Comparison of ENCODE assay signal across 23 cellular contexts in the genomic region with DNA sequence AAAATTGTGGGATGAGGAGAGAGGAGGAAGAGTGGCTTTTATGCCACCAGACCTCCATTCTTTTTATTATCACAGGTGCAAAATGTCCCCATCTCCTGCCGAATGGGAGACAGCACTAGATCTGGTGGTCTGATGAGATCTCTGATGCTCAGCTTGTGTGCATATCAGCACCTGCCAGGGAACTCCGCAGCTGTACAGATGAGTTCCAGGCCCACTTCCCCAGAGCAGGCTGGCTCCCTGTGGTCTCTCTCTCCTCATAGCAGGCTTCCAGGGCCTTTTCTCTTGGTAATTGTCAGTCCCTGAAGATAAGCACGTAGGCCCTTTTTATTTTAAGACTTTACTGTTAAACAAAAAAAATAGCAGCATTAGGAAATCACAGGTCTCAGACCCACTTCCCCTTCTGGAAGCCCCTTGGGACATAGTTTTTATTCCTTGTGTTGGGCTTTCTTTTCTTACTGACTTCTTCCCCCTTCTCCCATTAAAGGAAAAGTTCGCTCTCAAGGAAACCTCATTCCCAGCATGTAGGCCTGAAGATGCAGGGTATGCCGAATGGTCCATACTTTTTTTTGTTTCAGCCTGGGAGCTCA. TPM values are rescaled to one million over a fixed set of nuclear protein-coding genes. Genes with fewer than 3 reads are reported as not detected.
A peak's percentile ranks its signal among the peaks of the same experiment; 100 is the strongest.
DNase-seq lines count a peak whose midpoint lies in the region; ATAC-seq and TF ChIP-seq lines count a peak whose summit lies in the region.
"Had no signal": no experiment of that assay in that cellular context is flagged by ENCODE, and none has a peak within 500 bp of the region (broad histone marks: within the 10 kb centered on the region; RNA-seq: fewer than 3 reads in every experiment).

No MANE protein-coding gene starts in this region.

- H3K4me1 Mint-ChIP-seq in activated CD4-positive, alpha-beta T cell treated with anti-CD3 and anti-CD28 coated beads for 36 hours: no peaks in the 10 kb centered on the region
- H3K4me1 Mint-ChIP-seq: T-helper 17 cell had no signal

- POLR2A ChIA-PET in activated CD4-positive, alpha-beta T cell treated with anti-CD3 and anti-CD28 coated beads for 36 hours (lab: Charles Lee): no interaction called here

- no peak overlapping the region; a peak in 1 of 20 replicates for H3K4me3 ChIP-seq in BLaER1 treated with 17β-estradiol and CSF1 and Interleukin-3, amounts not matched to agents 10 nM and 100 nM
- H3K4me3 ChIP-seq: GM23338, HAP-1 had no signal

- H3K36me3 ChIP-seq in BLaER1 treated with 17β-estradiol and CSF1 and Interleukin-3, amounts not matched to agents 10 nM and 100 nM: peaks cover 0 to 4% (median 0%) of the 10 kb centered on the region in 11 experiments; a peak in 2 of 22 replicates
- H3K36me3 ChIP-seq: HAP-1 had no signal

- H3K27ac Mint-ChIP-seq in activated CD4-positive, alpha-beta T cell treated with anti-CD3 and anti-CD28 coated beads for 36 hours: no peak overlapping the region
- H3K27ac Mint-ChIP-seq: CD8-positive, alpha-beta memory T cell; GM23338; T-helper 17 cell had no signal

- H3K9me3 Mint-ChIP-seq in activated CD4-positive, alpha-beta T cell treated with anti-CD3 and anti-CD28 coated beads for 36 hours (ENCODE audit: low read depth): peaks cover 3% of the 10 kb centered on the region

- H3K4me1 ChIP-seq in BLaER1 treated with 17β-estradiol and CSF1 and Interleukin-3, amounts not matched to agents 10 nM and 100 nM: peaks cover 16 to 38% (median 33%) of the 10 kb centered on the region in 10 experiments
- H3K4me1 ChIP-seq: HAP-1 had no signal

- DNase-seq in NOMO-1 (lab: John Stamatoyannopoulos, UW; ENCODE audit: unreplicated experiment in 2 of 2) (peak; percentile 38 to 56), OCI-M1 (lab: John Stamatoyannopoulos, UW) (no peak)
- no peak for DNase-seq in activated CD4-positive, alpha-beta T cell treated with anti-CD3 and anti-CD28 coated beads for 36 hours
- DNase-seq: ACHN; C1 segment of cervical spinal cord; Calu3; CD8-positive, alpha-beta memory T cell; DMS153; KG1; NCI-H1092 treated with DMSO at 0.1 percent for 48 hours; NCI-H1436 treated with DMSO at 0.1 percent for 48 hours; NCI-H1930; NCI-H510A; SHP77 treated with DMSO at 0.1 percent for 48 hours; SW 1271; T-helper 17 cell had no signal

- H3K4me2 ChIP-seq in BLaER1 treated with 17β-estradiol and CSF1 and Interleukin-3, amounts not matched to agents 10 nM and 100 nM: peak overlapping the region; percentile 59 to 89 (median 72)
- H3K4me2 ChIP-seq: GM23338 had no signal

- H3K27ac ChIP-seq in 22Rv1: peak overlapping the region; percentile 48
- peak overlapping the region in 8 of 11 experiments; percentile 1 to 62 (median 47); a peak in 12 of 22 replicates for H3K27ac ChIP-seq in BLaER1 treated with 17β-estradiol and CSF1 and Interleukin-3, amounts not matched to agents 10 nM and 100 nM
- peak overlapping the region; percentile 37 for H3K27ac ChIP-seq in VCaP
- H3K27ac ChIP-seq: RWPE1 had no signal

- ATAC-seq in GM19463 (IDR thresholded peaks at IDR 0.05; ENCODE audit: unreplicated experiment): no peak
- no peak for ATAC-seq in activated CD4-positive, alpha-beta T cell treated with anti-CD3 and anti-CD28 coated beads for 36 hours
- ATAC-seq: GM23338, T-helper 17 cell had no signal

- no peaks in the 10 kb centered on the region for H4K20me1 ChIP-seq in BLaER1 treated with 17β-estradiol and CSF1 and Interleukin-3, amounts not matched to agents 10 nM and 100 nM

- CTCF ChIA-PET in activated CD4-positive, alpha-beta T cell treated with anti-CD3 and anti-CD28 coated beads for 36 hours (lab: Charles Lee): interaction anchor here (0.6 kb wide), 1 partner anchor 507 kb away, joined by 3 read pairs; no protein-coding TSS in a partner anchor

- H3K27me3 ChIP-seq in BLaER1 treated with 17β-estradiol and CSF1 and Interleukin-3, amounts not matched to agents 10 nM and 100 nM: no peaks in the 10 kb centered on the region

- no peak overlapping the region for H3K4me3 Mint-ChIP-seq in activated CD4-positive, alpha-beta T cell treated with anti-CD3 and anti-CD28 coated beads for 36 hours
- H3K4me3 Mint-ChIP-seq: CD8-positive, alpha-beta memory T cell; GM23338; T-helper 17 cell had no signal

- peaks cover 19% of the 10 kb centered on the region for H3K27me3 Mint-ChIP-seq in activated CD4-positive, alpha-beta T cell treated with anti-CD3 and anti-CD28 coated beads for 36 hours

- H3K36me3 Mint-ChIP-seq in activated CD4-positive, alpha-beta T cell treated with anti-CD3 and anti-CD28 coated beads for 36 hours (ENCODE audit: low read depth): no peaks in the 10 kb centered on the region

- peaks cover 28 to 41% (median 30%) of the 10 kb centered on the region in 11 experiments for H3K9me3 ChIP-seq in BLaER1 treated with 17β-estradiol and CSF1 and Interleukin-3, amounts not matched to agents 10 nM and 100 nM (replicated peaks in 1 of 11)
- H3K9me3 ChIP-seq: HAP-1 had no signal

- TF ChIP-seq CTCF in 22Rv1 (IDR thresholded peaks at IDR 0.05) (no peak), VCaP (conservative IDR thresholded peaks at IDR 0.05) (no peak)

- peak overlapping the region in 6 of 11 experiments; percentile 17 to 46 (median 32); a peak in 7 of 22 replicates for H3K9ac ChIP-seq in BLaER1 treated with 17β-estradiol and CSF1 and Interleukin-3, amounts not matched to agents 10 nM and 100 nM

- intact Hi-C loops in activated CD4-positive, alpha-beta T cell treated with anti-CD3 and anti-CD28 coated beads for 36 hours (cut with DNase I, micrococcal nuclease): no loop called here

RNA-seq across cellular contexts. Expression of gene TBC1D30, which starts 4.5 kb away (rescaled TPM):
- under 1 TPM; 0.30 to 0.37 TPM for total RNA-seq in activated CD4-positive, alpha-beta T cell treated with anti-CD3 and anti-CD28 coated beads for 36 hours

Comparison
In these comparisons a context has a peak if more than half of its experiments do, and no peak if none do; other contexts are left out.
1. DNase-seq: peak in NOMO-1 (2 of 2); none in OCI-M1 (single experiment) and activated CD4-positive, alpha-beta T cell treated with anti-CD3 and anti-CD28 coated beads for 36 hours (single experiment).
2. Peak in every context shown above with its lines, with median percentiles within 50 percentile points of each other: H3K27ac ChIP-seq.